In the genomic region with DNA sequence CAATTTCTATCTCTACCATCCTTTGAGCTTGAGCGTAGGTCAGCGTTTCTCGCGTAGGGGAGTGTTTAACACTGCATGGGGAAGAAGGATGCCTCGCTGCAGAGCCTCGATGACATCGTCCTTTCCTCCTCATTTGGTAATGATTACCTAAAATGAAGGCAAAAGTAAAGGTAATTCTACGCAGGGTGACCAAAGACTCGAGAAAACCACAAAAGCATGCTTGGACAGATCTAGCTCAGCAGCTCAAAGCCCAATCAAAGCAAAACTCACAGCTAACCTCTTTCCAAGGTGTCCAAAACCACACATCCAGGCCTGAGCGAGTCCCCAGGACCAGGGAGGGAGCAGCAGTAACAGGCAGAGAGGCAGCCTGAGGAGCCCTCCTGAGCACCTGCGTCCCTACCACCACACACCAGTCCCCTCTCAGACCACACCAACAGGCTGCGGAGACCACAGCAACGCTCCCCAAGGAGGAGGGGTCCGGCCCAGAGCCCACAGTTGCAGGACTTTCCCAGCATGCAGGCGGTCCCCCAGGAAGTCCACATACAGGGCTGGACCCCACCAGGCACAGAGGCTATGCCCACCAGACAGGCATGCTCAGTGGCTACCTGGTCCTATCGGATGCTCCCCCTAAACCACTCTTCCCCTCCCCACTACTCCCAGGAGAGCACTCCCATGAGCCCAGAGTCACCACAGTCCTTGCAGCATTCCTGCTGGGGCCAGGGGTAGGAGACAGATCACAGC, we compare ENCODE assay signal across 15 cellular contexts. TPM values are rescaled to one million over a fixed set of nuclear protein-coding genes. Genes with fewer than 3 reads are reported as not detected.
DNase-seq lines count a peak whose midpoint lies in the region; ATAC-seq, FAIRE-seq and TF ChIP-seq lines count a peak whose summit lies in the region.
"Had no signal": no experiment of that assay in that cellular context is flagged by ENCODE, and none has a peak within 500 bp of the region (broad histone marks: within the 10 kb centered on the region; RNA-seq: fewer than 3 reads in every experiment).

No MANE protein-coding gene starts in this region.

- TF ChIP-seq RAD21 in GM12878 (IDR thresholded peaks at IDR 0.05; ENCODE audit: insufficient read depth, low read depth, low read length) (no peak), neural cell (conservative IDR thresholded peaks at IDR 0.05) (no peak)

- 80% methylated on average over 16 of the region's 16 CpGs for WGBS in GM12878 (ENCODE audit: insufficient coverage, insufficient replicate concordance, low lambda C conversion rate, missing lambda C conversion rate)
- WGBS in thyroid gland, 2 donors: 88 to 92% methylated on average over 15 to 16 of the region's 16 CpGs

- no peak for ATAC-seq in CD4-positive, alpha-beta T cell (ENCODE audit: poor library complexity)
- ATAC-seq in GM12878: peak; percentile 5; the same call in 2 of the 3 replicates
- ATAC-seq: left lung had no signal

- no peak overlapping the region for H3K4me3 ChIP-seq in HEK293 (ENCODE audit: low read depth, low read length)
- H3K4me3 ChIP-seq in GM12878: no peak overlapping the region; the same call in none of the 2 replicates
- peak overlapping the region; percentile 88 for H3K4me3 ChIP-seq in neural cell (ENCODE audit: low read length)
- H3K4me3 ChIP-seq in thyroid gland (replicated peaks in 1 of 3): no peak overlapping the region

- no peaks in the 10 kb centered on the region for H3K27me3 ChIP-seq in CD4-positive, alpha-beta T cell (ENCODE audit: control insufficient read depth, insufficient read depth, low read length)
- no peaks in the 10 kb centered on the region for H3K27me3 ChIP-seq in GM12878 (replicated peaks in 1 of 2; ENCODE audit: control insufficient read depth in 2 of 2, insufficient read depth in 2 of 2, low read length in 1 of 2)
- H3K27me3 ChIP-seq in neural cell (ENCODE audit: insufficient read depth, low read depth, low read length): no peaks in the 10 kb centered on the region
- H3K27me3 ChIP-seq in thyroid gland: no peaks in the 10 kb centered on the region
- H3K27me3 ChIP-seq: left lung had no signal

- SMC1A ChIA-PET in GM12878 (lab: Charles Lee; ENCODE audit: uncharacterized antibody, unreplicated experiment): interaction anchor here (1.0 kb wide), 1 partner anchor 58 kb away, joined by 4 read pairs; no protein-coding TSS in a partner anchor

- intact Hi-C loops in CD4-positive, alpha-beta T cell (cut with DNase I, micrococcal nuclease): no loop called here
- intact Hi-C loops in GM12878 (cut with micrococcal nuclease; ENCODE audit: unreplicated experiment): no loop called here
- intact Hi-C loops in thyroid gland (cut with DNase I): no loop called here

- DNase-seq in CD4-positive, alpha-beta T cell: no peak
- DNase-seq in GM12878 (ENCODE audit: low read depth, low spot score): no peak
- no peak for DNase-seq in SIG-M5 (lab: John Stamatoyannopoulos, UW)
- no peak for DNase-seq in globus pallidus (ENCODE audit: low spot score)
- no peak for DNase-seq in thyroid gland
- no peak for DNase-seq in GM19238 (ENCODE audit: insufficient read length, low spot score)
- DNase-seq: DMS79 treated with DMSO at 0.1 percent for 48 hours, foreskin melanocyte, left lung, NCI-H1694, retina had no signal

- TF ChIP-seq EP300 in GM12878 (IDR thresholded peaks at IDR 0.05; ENCODE audit: borderline replicate concordance in 1 of 2, control insufficient read depth in 1 of 2, low read depth in 2 of 2, low read length in 2 of 2) (no peak), neural cell (conservative IDR thresholded peaks at IDR 0.05; ENCODE audit: poor library complexity, severe bottlenecking) (no peak)

- H3K9ac ChIP-seq in GM12878 (ENCODE audit: control insufficient read depth, insufficient read depth, low read length) (no peak overlapping the region; the same call in 1 of the 2 replicates), neural cell (ENCODE audit: low read length) (no peak overlapping the region)

- no peaks in the 10 kb centered on the region for H3K9me2 ChIP-seq in neural cell (ENCODE audit: insufficient read depth, low read length)

- no peak overlapping the region for H2AFZ ChIP-seq in GM12878 (ENCODE audit: control insufficient read depth, low read depth, low read length)
- H2AFZ ChIP-seq in neural cell (ENCODE audit: low read depth, low read length): no peak overlapping the region

- no peak for FAIRE-seq in GM12878 (lab: Jason Lieb, UNC)
- FAIRE-seq: HTR-8/SVneo had no signal

- no peaks in the 10 kb centered on the region for H3K9me3 Mint-ChIP-seq in CD4-positive, alpha-beta T cell
- H3K9me3 Mint-ChIP-seq: dendritic cell treated with granulocyte-macrophage colony-stimulating factor and Interleukin-4, amounts not matched to agents 40 ng/mL and 50 ng/mL, for 4 days had no signal

- H4K20me1 ChIP-seq in GM12878 (ENCODE audit: control insufficient read depth, insufficient read depth): peaks cover 16% of the 10 kb centered on the region
- H4K20me1 ChIP-seq in neural cell (ENCODE audit: insufficient read depth): peaks cover 44% of the 10 kb centered on the region

- RAD21 ChIA-PET in GM12878 (lab: Charles Lee; ENCODE audit: unreplicated experiment): interaction anchor here (1.0 kb wide), 1 partner anchor 58 kb away, joined by 3 read pairs; no protein-coding TSS in a partner anchor

- TF ChIP-seq POLR2A in GM12878 (IDR thresholded peaks at IDR 0.05; ENCODE audit: low read depth, low read length) (no peak), thyroid gland (IDR thresholded peaks at IDR 0.05) (no peak)

- in situ Hi-C loops in GM12878 (cut with MboI): no loop called here

- peaks cover 32 to 66% of the 10 kb centered on the region in 2 experiments for H3K36me3 ChIP-seq in HEK293 (ENCODE audit: control insufficient read depth in 2 of 2, insufficient read depth in 1 of 2, low read length in 2 of 2)
- peaks cover 22 to 32% of the 10 kb centered on the region in 2 experiments for H3K36me3 ChIP-seq in GM12878 (ENCODE audit: control insufficient read depth in 2 of 2, insufficient read depth in 2 of 2, low read length in 1 of 2)
- peaks cover 12% of the 10 kb centered on the region for H3K36me3 ChIP-seq in neural cell (ENCODE audit: insufficient read depth, low read length)
- H3K36me3 ChIP-seq in thyroid gland: peaks cover 23 to 32% of the 10 kb centered on the region in 2 donors

- POLR2A ChIA-PET in CD4-positive, alpha-beta T cell (lab: Charles Lee): interaction anchor here (0.8 kb wide), 1 partner anchor 139 kb away, joined by 3 read pairs; no protein-coding TSS in a partner anchor
- POLR2A ChIA-PET in HEK293 (lab: Yijun Ruan, JAX): no interaction called here
- POLR2A ChIA-PET in GM12878 (lab: Charles Lee): no interaction called here

- H3K79me2 ChIP-seq in GM12878 (ENCODE audit: control insufficient read depth, insufficient read depth, low read length): peaks cover 72% of the 10 kb centered on the region
- H3K79me2 ChIP-seq in neural cell (replicated peaks; ENCODE audit: insufficient read depth, low read length): peaks cover 77% of the 10 kb centered on the region

- peak overlapping the region; percentile 80 for H3K4me2 ChIP-seq in GM12878 (ENCODE audit: control insufficient read depth, insufficient read depth)
- no peak overlapping the region for H3K4me2 ChIP-seq in neural cell (ENCODE audit: low read length)

- peak overlapping the region; percentile 97 for H3K27ac Mint-ChIP-seq in CD4-positive, alpha-beta T cell

- CTCF ChIA-PET in CD4-positive, alpha-beta T cell (lab: Charles Lee): no interaction called here
- CTCF ChIA-PET in HEK293 (lab: Yijun Ruan, JAX): no interaction called here
- CTCF ChIA-PET in GM12878 (lab: Yijun Ruan, JAX): no interaction called here

- no TSS peak for BruUV-seq in GM12878 (replicated peaks; lab: Mats Ljungman, UMichigan)

- no peak for TF ChIP-seq CTCF in CD4-positive, alpha-beta T cell (IDR thresholded peaks at IDR 0.05)
- TF ChIP-seq CTCF in HEK293 (tag by site-specific recombination; IDR thresholded peaks at IDR 0.05) (no peak), GM12878 (IDR thresholded peaks at IDR 0.05 in 2 of 3, conservative IDR thresholded peaks at IDR 0.05 in 1 of 3; ENCODE audit: control insufficient read depth in 2 of 3, extremely low read depth in 1 of 3, insufficient read depth in 1 of 3, low read depth in 3 of 3, low read length in 3 of 3) (no peak), neural cell (IDR thresholded peaks at IDR 0.05; ENCODE audit: poor library complexity, severe bottlenecking) (no peak), thyroid gland (IDR thresholded peaks at IDR 0.05) (no peak)

- peaks cover 45% of the 10 kb centered on the region for H3K4me1 Mint-ChIP-seq in CD4-positive, alpha-beta T cell (ENCODE audit: low read depth)

- H3K27me3 Mint-ChIP-seq in CD4-positive, alpha-beta T cell: no peaks in the 10 kb centered on the region
- H3K27me3 Mint-ChIP-seq: dendritic cell treated with granulocyte-macrophage colony-stimulating factor and Interleukin-4, amounts not matched to agents 40 ng/mL and 50 ng/mL, for 4 days had no signal

- H3F3A ChIP-seq in neural cell (ENCODE audit: insufficient read depth, low read length, poor library complexity, severe bottlenecking): no peaks in the 10 kb centered on the region

- no peak overlapping the region for H3K27ac ChIP-seq in CD4-positive, alpha-beta T cell (ENCODE audit: low read depth, low read length)
- no peak overlapping the region for H3K27ac ChIP-seq in HEK293 (ENCODE audit: extremely low read depth, low read depth, low read length)
- no peak overlapping the region for H3K27ac ChIP-seq in GM12878 (ENCODE audit: control insufficient read depth, insufficient read depth)
- H3K27ac ChIP-seq in neural cell (ENCODE audit: low read length): no peak overlapping the region
- no peak overlapping the region for H3K27ac ChIP-seq in thyroid gland
- H3K27ac ChIP-seq: left lung had no signal

- peak overlapping the region; percentile 98 for H3K4me3 Mint-ChIP-seq in CD4-positive, alpha-beta T cell
- H3K4me3 Mint-ChIP-seq: dendritic cell treated with granulocyte-macrophage colony-stimulating factor and Interleukin-4, amounts not matched to agents 40 ng/mL and 50 ng/mL, for 4 days had no signal

- peaks cover 4% of the 10 kb centered on the region for H3K4me1 ChIP-seq in HEK293 (ENCODE audit: control insufficient read depth, insufficient read depth, low read length)
- H3K4me1 ChIP-seq in GM12878 (ENCODE audit: control insufficient read depth, insufficient read depth, low read length): peaks cover 28% of the 10 kb centered on the region
- H3K4me1 ChIP-seq in thyroid gland: peaks cover 27 to 36% of the 10 kb centered on the region in 2 donors

- H3K36me3 Mint-ChIP-seq in CD4-positive, alpha-beta T cell (ENCODE audit: low read depth): peaks cover 68% of the 10 kb centered on the region

- no peaks in the 10 kb centered on the region for H3K9me3 ChIP-seq in CD4-positive, alpha-beta T cell (ENCODE audit: control insufficient read depth, low read length)
- H3K9me3 ChIP-seq in HEK293 (ENCODE audit: control insufficient read depth, insufficient read depth, low read depth, low read length) (no peaks in the 10 kb centered on the region), GM12878 (replicated peaks; ENCODE audit: control insufficient read depth, insufficient read depth, low read length) (no peaks in the 10 kb centered on the region; the same call in 2 of the 3 replicates), neural cell (ENCODE audit: low read length) (no peaks in the 10 kb centered on the region), thyroid gland (no peaks in the 10 kb centered on the region)
- H3K9me3 ChIP-seq: left lung had no signal

RNA-seq across cellular contexts. Expression of gene BRD1, which starts 3.3 kb away (rescaled TPM):
- 100 to 1,000 TPM; 129 to 130 TPM for total RNA-seq in CD4-positive, alpha-beta T cell
- total RNA-seq in GM12878 (2013; cell fraction: nucleolus; rRNA removed): 53.3 and 67.3 TPM in 2 replicates
- total RNA-seq in GM12878 (2014; rRNA removed): 15.2 and 16.4 TPM in 2 replicates
- 11.7 and 12.3 TPM in 2 replicates for total RNA-seq in GM12878 (2014; rRNA removed; fragmentation: Illumina TruSeq; extraction: Trizol)
- 26.4 and 26.9 TPM in 2 replicates for total RNA-seq in GM12878 (2021)
- polyA plus RNA-seq in GM12878 (2011; ENCODE audit: low read depth): 6.0 TPM
- 4.1 and 4.8 TPM in 2 replicates for polyA plus RNA-seq in GM12878 (2011; rRNA removed)
- 5.0 TPM in 2 replicates for polyA plus RNA-seq in GM12878 (2011; cell fraction: cytosol; rRNA removed)
- polyA plus RNA-seq in GM12878 (2011; cell fraction: nucleus; rRNA removed): 30.6 and 48.0 TPM in 2 replicates
- 13.8 and 14.2 TPM in 2 replicates for polyA plus RNA-seq in GM12878 (2012)
- 4.2 and 9.4 TPM in 2 replicates for polyA plus RNA-seq in GM12878 (2014; fragmentation: Illumina TruSeq; extraction: Trizol)
- polyA plus RNA-seq in GM12878 (2014; fragmentation: Nextera tagmentation; extraction: Ambion mirVana): 1 to 10 TPM in 1 of 2 experiments, under 1 TPM in 1; 0.90 to 2.1 TPM
- polyA plus RNA-seq in GM12878 (2014; rRNA removed): 17.9 and 19.0 TPM in 2 replicates
- 1 to 10 TPM; 2.9 to 3.2 TPM for polyA plus RNA-seq in GM12878 (2016; fragmentation: Nextera tagmentation; extraction: Ambion mirVana)
- 7.3 and 10.7 TPM in 2 replicates for polyA minus RNA-seq in GM12878 (2011; rRNA and poly(A)+ RNA removed)
- 5.3 and 5.6 TPM in 2 replicates for polyA minus RNA-seq in GM12878 (2011; cell fraction: cytosol; rRNA and poly(A)+ RNA removed)
- polyA minus RNA-seq in GM12878 (2011; cell fraction: nucleus; rRNA and poly(A)+ RNA removed): 14.0 and 24.9 TPM in 2 replicates
- polyA plus RNA-seq in neural cell: 79.3 and 92.1 TPM in 2 replicates
- polyA minus RNA-seq in neural cell: 75.0 and 81.1 TPM in 2 replicates
- total RNA-seq in thyroid gland: 10 to 100 TPM; 32.2 to 51.8 (median 41.6) TPM

RNA-seq across cellular contexts. Expression of gene ZBED4, which starts 29.3 kb away (rescaled TPM):
- total RNA-seq in CD4-positive, alpha-beta T cell: 10 to 100 TPM; 14.8 to 15.0 TPM
- total RNA-seq in GM12878 (2013; cell fraction: nucleolus; rRNA removed): 28.5 and 31.8 TPM in 2 replicates
- total RNA-seq in GM12878 (2014; rRNA removed): 14.1 and 14.7 TPM in 2 replicates
- total RNA-seq in GM12878 (2014; rRNA removed; fragmentation: Illumina TruSeq; extraction: Trizol): 9.0 and 9.9 TPM in 2 replicates
- 21.2 and 21.6 TPM in 2 replicates for total RNA-seq in GM12878 (2021)
- 7.8 TPM for polyA plus RNA-seq in GM12878 (2011; ENCODE audit: low read depth)
- 3.9 and 6.1 TPM in 2 replicates for polyA plus RNA-seq in GM12878 (2011; rRNA removed)
- 6.0 and 8.5 TPM in 2 replicates for polyA plus RNA-seq in GM12878 (2011; cell fraction: cytosol; rRNA removed)
- polyA plus RNA-seq in GM12878 (2011; cell fraction: nucleus; rRNA removed): 10.7 and 13.5 TPM in 2 replicates
- polyA plus RNA-seq in GM12878 (2012): 11.6 and 11.8 TPM in 2 replicates
- polyA plus RNA-seq in GM12878 (2014; fragmentation: Illumina TruSeq; extraction: Trizol): 10.6 and 14.9 TPM in 2 replicates
- polyA plus RNA-seq in GM12878 (2014; fragmentation: Nextera tagmentation; extraction: Ambion mirVana): 1 to 10 TPM; 2.3 to 2.7 TPM
- 10.6 and 11.0 TPM in 2 replicates for polyA plus RNA-seq in GM12878 (2014; rRNA removed)
- 10 to 100 TPM; 14.9 to 16.8 TPM for polyA plus RNA-seq in GM12878 (2016; fragmentation: Nextera tagmentation; extraction: Ambion mirVana)
- 8.4 and 11.6 TPM in 2 replicates for polyA minus RNA-seq in GM12878 (2011; rRNA and poly(A)+ RNA removed)
- 7.1 and 7.4 TPM in 2 replicates for polyA minus RNA-seq in GM12878 (2011; cell fraction: cytosol; rRNA and poly(A)+ RNA removed)
- polyA minus RNA-seq in GM12878 (2011; cell fraction: nucleus; rRNA and poly(A)+ RNA removed): 4.6 and 9.8 TPM in 2 replicates
- polyA plus RNA-seq in neural cell: 15.0 and 17.8 TPM in 2 replicates
- polyA minus RNA-seq in neural cell: 47.0 and 48.9 TPM in 2 replicates
- total RNA-seq in thyroid gland: 10 to 100 TPM in 3 of 4 donors, 1 to 10 TPM in 1; 9.4 to 15.8 (median 10.1) TPM
